In genomic region chr17:47229535-47230443, GRCh38 we compare ENCODE assay signal across 8 cellular contexts. TPM values are rescaled to one million over a fixed set of nuclear protein-coding genes. Genes with fewer than 3 reads are reported as not detected.
A peak's percentile ranks its signal among the peaks of the same experiment; 100 is the strongest.
DNase-seq lines count a peak whose midpoint lies in the region; ATAC-seq and TF ChIP-seq lines count a peak whose summit lies in the region.

No MANE protein-coding gene starts in this region.

- CTCF ChIA-PET in activated CD8-positive, alpha-beta T cell treated with anti-CD3 and anti-CD28 coated beads, Interleukin-2, amount 10 ng/mL, durations not matched to agents 7 days and 5 days (lab: Charles Lee), result interaction anchor here (0.7 to 2.5 kb wide), 20 partner anchors 10 to 419 kb away, joined by 3 to 36 read pairs (median 6); partner anchors contain the start of genes CDC27, KPNB1 and MYL4

- peak overlapping the region; percentile 54 for H3K4me3 ChIP-seq in GM12865 (ENCODE audit: low read depth, low read length)

- peak overlapping the region; percentile 35 for H3K27ac Mint-ChIP-seq in activated CD8-positive, alpha-beta T cell treated with anti-CD3 and anti-CD28 coated beads, Interleukin-2, amount 10 ng/mL, durations not matched to agents 7 days and 5 days
- H3K27ac Mint-ChIP-seq in effector memory CD8-positive, alpha-beta T cell, result peak overlapping the region in 1 of 2 donors; percentile 71
- H3K27ac Mint-ChIP-seq in memory B cell, result peak overlapping the region; percentile 39

- peaks cover 16% of the 10 kb centered on the region for H3K4me1 Mint-ChIP-seq in activated CD8-positive, alpha-beta T cell treated with anti-CD3 and anti-CD28 coated beads, Interleukin-2, amount 10 ng/mL, durations not matched to agents 7 days and 5 days (ENCODE audit: low read depth)
- peaks cover 10 to 12% of the 10 kb centered on the region in 2 donors for H3K4me1 Mint-ChIP-seq in effector memory CD8-positive, alpha-beta T cell (ENCODE audit: low read depth in 2 of 2)
- H3K4me1 Mint-ChIP-seq in memory B cell, result peaks cover 22% of the 10 kb centered on the region

- POLR2A ChIA-PET in activated CD8-positive, alpha-beta T cell treated with anti-CD3 and anti-CD28 coated beads, Interleukin-2, amount 10 ng/mL, durations not matched to agents 7 days and 5 days (lab: Charles Lee), result interaction anchor here (0.6 to 1.0 kb wide), 2 partner anchors 11 to 41 kb away, joined by 3 read pairs; no protein-coding TSS in a partner anchor

- H3K36me3 Mint-ChIP-seq in activated CD8-positive, alpha-beta T cell treated with anti-CD3 and anti-CD28 coated beads, Interleukin-2, amount 10 ng/mL, durations not matched to agents 7 days and 5 days (ENCODE audit: low read depth), result no peaks in the 10 kb centered on the region
- H3K36me3 Mint-ChIP-seq in effector memory CD8-positive, alpha-beta T cell (ENCODE audit: insufficient read depth), result no peaks in the 10 kb centered on the region
- H3K36me3 Mint-ChIP-seq in memory B cell, result no peaks in the 10 kb centered on the region

- H3K4me3 Mint-ChIP-seq in activated CD8-positive, alpha-beta T cell treated with anti-CD3 and anti-CD28 coated beads, Interleukin-2, amount 10 ng/mL, durations not matched to agents 7 days and 5 days, result peak overlapping the region; percentile 60
- H3K4me3 Mint-ChIP-seq in effector memory CD8-positive, alpha-beta T cell, result peak overlapping the region; percentile 45 to 48
- H3K4me3 Mint-ChIP-seq in memory B cell, result peak overlapping the region; percentile 83

- TF ChIP-seq CTCF in GM12865 (IDR thresholded peaks at IDR 0.05; ENCODE audit: insufficient read depth, low read depth, low read length, missing control alignments), result peak; percentile 100

- DNase-seq in GM12865 (ENCODE audit: low read depth) (peak; percentile 91), HT-29 (ENCODE audit: low spot score) (peak; percentile 87), NOMO-1 (lab: John Stamatoyannopoulos, UW; ENCODE audit: unreplicated experiment in 2 of 2) (peak; percentile 78 to 91), memory B cell (ENCODE audit: low spot score in 2 of 2) (peak; percentile 61 to 65)
- DNase-seq in activated CD8-positive, alpha-beta T cell treated with anti-CD3 and anti-CD28 coated beads, Interleukin-2, amount 10 ng/mL, durations not matched to agents 7 days and 5 days, result peak; percentile 83
- DNase-seq in effector memory CD8-positive, alpha-beta T cell, result peak; percentile 44 to 60 (median 53)
- peak; percentile 57 for DNase-seq in stimulated activated CD8-positive, alpha-beta memory T cell treated with anti-CD3 and anti-CD28 coated beads, Interleukin-12 subunit alpha, Interleukin-12 subunit beta, amount 100 ng/mL, for 1 hour (ENCODE audit: low read depth)

- ATAC-seq in activated CD8-positive, alpha-beta T cell treated with anti-CD3 and anti-CD28 coated beads, Interleukin-2, amount 10 ng/mL, durations not matched to agents 7 days and 5 days, result peak; percentile 94
- peak; percentile 88 for ATAC-seq in effector memory CD8-positive, alpha-beta T cell (replicated peaks)
- ATAC-seq in memory B cell (ENCODE audit: low read depth), result peak; percentile 88
- no peak for ATAC-seq in HG02938 (IDR thresholded peaks at IDR 0.05; ENCODE audit: unreplicated experiment)

- H3K9me3 Mint-ChIP-seq in activated CD8-positive, alpha-beta T cell treated with anti-CD3 and anti-CD28 coated beads, Interleukin-2, amount 10 ng/mL, durations not matched to agents 7 days and 5 days (ENCODE audit: insufficient read depth), result no peaks in the 10 kb centered on the region
- no peaks in the 10 kb centered on the region for H3K9me3 Mint-ChIP-seq in effector memory CD8-positive, alpha-beta T cell
- H3K9me3 Mint-ChIP-seq in memory B cell, result no peaks in the 10 kb centered on the region

- H3K27me3 Mint-ChIP-seq in activated CD8-positive, alpha-beta T cell treated with anti-CD3 and anti-CD28 coated beads, Interleukin-2, amount 10 ng/mL, durations not matched to agents 7 days and 5 days (ENCODE audit: low read depth), result peaks cover 15% of the 10 kb centered on the region
- no peaks in the 10 kb centered on the region for H3K27me3 Mint-ChIP-seq in effector memory CD8-positive, alpha-beta T cell
- H3K27me3 Mint-ChIP-seq in memory B cell, result no peaks in the 10 kb centered on the region

RNA-seq across cellular contexts. Expression of gene MYL4, which starts 20.6 kb away (rescaled TPM):
- not detected in 2 replicates for total RNA-seq in HT-29 (2014; rRNA removed; shearing (Covaris generic))
- not detected for total RNA-seq in activated CD8-positive, alpha-beta T cell treated with anti-CD3 and anti-CD28 coated beads, Interleukin-2, amount 10 ng/mL, durations not matched to agents 7 days and 5 days

RNA-seq across cellular contexts. Expression of gene ITGB3, which starts 23.8 kb away (rescaled TPM):
- total RNA-seq in HT-29 (2014; rRNA removed; shearing (Covaris generic)), result not detected in 2 replicates
- under 1 TPM; 0.29 to 0.73 TPM for total RNA-seq in activated CD8-positive, alpha-beta T cell treated with anti-CD3 and anti-CD28 coated beads, Interleukin-2, amount 10 ng/mL, durations not matched to agents 7 days and 5 days

RNA-seq across cellular contexts. Expression of gene CDC27, which starts 40.7 kb away (rescaled TPM):
- 36.1 and 43.2 TPM in 2 replicates for total RNA-seq in HT-29 (2014; rRNA removed; shearing (Covaris generic))
- 100 to 1,000 TPM; 133 to 138 TPM for total RNA-seq in activated CD8-positive, alpha-beta T cell treated with anti-CD3 and anti-CD28 coated beads, Interleukin-2, amount 10 ng/mL, durations not matched to agents 7 days and 5 days
